ENCODE assay signal across 1 cellular context in the genomic region with DNA sequence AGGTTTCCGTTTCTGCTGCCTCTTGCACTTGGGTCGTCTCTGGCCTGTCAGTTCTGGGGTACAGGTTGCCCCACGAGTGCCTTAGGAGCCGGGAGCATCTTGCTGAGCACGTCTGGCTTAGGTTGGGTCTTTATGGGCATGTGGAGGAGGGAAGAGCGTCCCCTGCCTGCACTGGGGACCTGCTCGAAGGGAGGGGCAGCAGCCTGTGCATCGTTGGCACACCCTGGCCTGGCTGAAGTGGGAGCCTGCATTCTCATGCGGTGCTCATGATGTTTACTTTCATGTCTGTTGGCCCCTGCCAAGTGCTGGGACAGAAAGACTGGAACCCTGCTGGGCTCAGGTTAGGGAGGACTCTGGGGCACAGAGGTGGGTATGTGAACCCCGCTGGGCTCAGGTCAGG.
TF ChIP-seq lines count a peak whose summit lies in the region.

No MANE protein-coding gene starts in this region.

TF ChIP-seq in K562, 482 proteins besides CTCF, POLR2A, EP300 and RAD21:
- TF ChIP-seq SMAD2 (IDR thresholded peaks at IDR 0.05; ENCODE audit: low read depth, low read length) (no peak), RBM34 (IDR thresholded peaks at IDR 0.05; ENCODE audit: borderline replicate concordance, insufficient read depth, low read length) (no peak), RBM15 (IDR thresholded peaks at IDR 0.05; ENCODE audit: insufficient read depth, low read length) (no peak), MEIS2 (IDR thresholded peaks at IDR 0.05; ENCODE audit: partially characterized antibody) (no peak), ZNF584 (CRISPR knock-in tag; IDR thresholded peaks at IDR 0.05; ENCODE audit: low read depth) (no peak), POLR2G (IDR thresholded peaks at IDR 0.05; ENCODE audit: low read depth, low read length) (0 out of 2 replicates have a peak, but pooled peaks have one; percentile 14)
